ENCODE assay signal across 25 cellular contexts in the genomic region with DNA sequence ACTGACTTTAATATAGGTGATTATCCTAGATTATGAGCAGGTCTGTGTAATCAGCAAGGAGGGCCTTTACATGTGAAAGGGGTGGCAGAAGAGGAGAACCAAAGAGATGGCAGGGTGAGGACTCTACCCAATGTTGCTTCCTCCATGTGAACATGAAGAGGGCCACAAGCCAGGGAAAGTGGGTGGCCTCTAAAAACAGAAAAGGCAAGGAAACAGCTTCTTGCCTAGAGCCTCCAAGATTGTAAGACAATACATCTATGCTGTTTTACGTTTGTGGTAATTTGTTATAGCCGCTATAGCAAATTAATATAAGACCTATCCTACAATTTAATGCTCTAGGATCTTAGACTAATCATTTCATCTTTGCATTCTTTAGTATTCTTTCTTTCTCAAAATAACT.
"Had no signal": no experiment of that assay in that cellular context is flagged by ENCODE, and none has a peak within 500 bp of the region (broad histone marks: within the 10 kb centered on the region; RNA-seq: fewer than 3 reads in every experiment).

No MANE protein-coding gene starts in this region.

- H3K27me3 Mint-ChIP-seq: activated CD4-positive, alpha-beta T cell treated with anti-CD3 and anti-CD28 coated beads, Interleukin-2, amount 10 ng/mL, durations not matched to agents 7 days and 5 days; activated CD8-positive, alpha-beta memory T cell treated with anti-CD3 and anti-CD28 coated beads, Interleukin-2, amount 10 ng/mL, durations not matched to agents 7 days and 5 days; activated CD8-positive, alpha-beta T cell treated with anti-CD3 and anti-CD28 coated beads for 36 hours; brain; memory B cell had no signal

- H3K9me3 ChIP-seq: mucosa of descending colon had no signal

- H3K4me3 ChIP-seq: mucosa of descending colon had no signal

- H3K4me1 Mint-ChIP-seq: activated CD4-positive, alpha-beta T cell treated with anti-CD3 and anti-CD28 coated beads, Interleukin-2, amount 10 ng/mL, durations not matched to agents 7 days and 5 days; activated CD8-positive, alpha-beta memory T cell treated with anti-CD3 and anti-CD28 coated beads, Interleukin-2, amount 10 ng/mL, durations not matched to agents 7 days and 5 days; T-cell had no signal

- DNase-seq: activated CD4-positive, alpha-beta T cell treated with anti-CD3 and anti-CD28 coated beads, Interleukin-2, amount 10 ng/mL, durations not matched to agents 7 days and 5 days; activated CD4-positive, CD25-positive, alpha-beta regulatory T cell treated with anti-CD3 and anti-CD28 coated beads, Interleukin-2, amount 50 U/mL, for 72 hours; activated CD8-positive, alpha-beta memory T cell treated with anti-CD3 and anti-CD28 coated beads, Interleukin-2, amount 10 ng/mL, durations not matched to agents 7 days and 5 days; activated CD8-positive, alpha-beta T cell treated with anti-CD3 and anti-CD28 coated beads for 36 hours; activated effector memory CD4-positive, alpha-beta T cell treated with anti-CD3 and anti-CD28 coated beads, Interleukin-2, amount 50 U/mL, for 16 hours; activated naive CD4-positive, alpha-beta T cell treated with anti-CD3 and anti-CD28 coated beads, Interleukin-2, amount 50 U/mL, for 16 hours; activated T-cell treated with anti-CD3 and anti-CD28 coated beads for 4 hours; anterior cingulate cortex; caudate nucleus; effector CD4-positive, alpha-beta T cell; foreskin melanocyte; hypothalamus; left ventricle myocardium superior; mucosa of descending colon; occipital lobe; posterior cingulate gyrus; retina; stimulated activated CD4-positive, alpha-beta T cell treated with anti-CD3 and anti-CD28 coated beads, Interleukin-4, amount 100 ng/mL, for 24 hours; stimulated activated naive CD8-positive, alpha-beta T cell treated with anti-CD3 and anti-CD28 coated beads, Interleukin-15, Interleukin-2, amounts not matched to agents 100 U/mL and 50 U/mL, for 24 hours; T-cell had no signal

- H3K27ac Mint-ChIP-seq: activated CD4-positive, alpha-beta T cell treated with anti-CD3 and anti-CD28 coated beads, Interleukin-2, amount 10 ng/mL, durations not matched to agents 7 days and 5 days; activated CD8-positive, alpha-beta memory T cell treated with anti-CD3 and anti-CD28 coated beads, Interleukin-2, amount 10 ng/mL, durations not matched to agents 7 days and 5 days; activated CD8-positive, alpha-beta T cell treated with anti-CD3 and anti-CD28 coated beads for 36 hours; dendritic cell treated with granulocyte-macrophage colony-stimulating factor and Interleukin-4, amounts not matched to agents 40 ng/mL and 50 ng/mL, for 4 days; memory B cell; T-cell; T-helper 2 cell treated with Interferon-gamma antibody and Interleukin-4, amounts not matched to agents 5 μg/mL and 100 μg/mL, for 36 hours had no signal

- H3K9me3 Mint-ChIP-seq: activated CD4-positive, alpha-beta T cell treated with anti-CD3 and anti-CD28 coated beads, Interleukin-2, amount 10 ng/mL, durations not matched to agents 7 days and 5 days; memory B cell; T-helper 2 cell treated with Interferon-gamma antibody and Interleukin-4, amounts not matched to agents 5 μg/mL and 100 μg/mL, for 36 hours had no signal

- H3K36me3 Mint-ChIP-seq: activated CD8-positive, alpha-beta memory T cell treated with anti-CD3 and anti-CD28 coated beads, Interleukin-2, amount 10 ng/mL, durations not matched to agents 7 days and 5 days; T-cell had no signal

- ATAC-seq: activated CD8-positive, alpha-beta memory T cell treated with anti-CD3 and anti-CD28 coated beads, Interleukin-2, amount 10 ng/mL, durations not matched to agents 7 days and 5 days; activated CD8-positive, alpha-beta T cell treated with anti-CD3 and anti-CD28 coated beads for 36 hours; left ventricle myocardium superior; mucosa of descending colon; stimulated activated naive CD8-positive, alpha-beta T cell treated with anti-CD3 and anti-CD28 coated beads, Interleukin-15, Interleukin-2, amounts not matched to agents 100 U/mL and 50 U/mL, for 24 hours; T-cell had no signal

- H3K4me3 Mint-ChIP-seq: activated CD4-positive, alpha-beta T cell treated with anti-CD3 and anti-CD28 coated beads, Interleukin-2, amount 10 ng/mL, durations not matched to agents 7 days and 5 days; activated CD8-positive, alpha-beta memory T cell treated with anti-CD3 and anti-CD28 coated beads, Interleukin-2, amount 10 ng/mL, durations not matched to agents 7 days and 5 days; activated CD8-positive, alpha-beta T cell treated with anti-CD3 and anti-CD28 coated beads for 36 hours; brain; dendritic cell treated with granulocyte-macrophage colony-stimulating factor and Interleukin-4, amounts not matched to agents 40 ng/mL and 50 ng/mL, for 4 days; memory B cell; T-cell; T-helper 2 cell treated with Interferon-gamma antibody and Interleukin-4, amounts not matched to agents 5 μg/mL and 100 μg/mL, for 36 hours had no signal

- H3K27ac ChIP-seq: VCaP had no signal
